ENCODE assay signal across 23 cellular contexts in the genomic region with DNA sequence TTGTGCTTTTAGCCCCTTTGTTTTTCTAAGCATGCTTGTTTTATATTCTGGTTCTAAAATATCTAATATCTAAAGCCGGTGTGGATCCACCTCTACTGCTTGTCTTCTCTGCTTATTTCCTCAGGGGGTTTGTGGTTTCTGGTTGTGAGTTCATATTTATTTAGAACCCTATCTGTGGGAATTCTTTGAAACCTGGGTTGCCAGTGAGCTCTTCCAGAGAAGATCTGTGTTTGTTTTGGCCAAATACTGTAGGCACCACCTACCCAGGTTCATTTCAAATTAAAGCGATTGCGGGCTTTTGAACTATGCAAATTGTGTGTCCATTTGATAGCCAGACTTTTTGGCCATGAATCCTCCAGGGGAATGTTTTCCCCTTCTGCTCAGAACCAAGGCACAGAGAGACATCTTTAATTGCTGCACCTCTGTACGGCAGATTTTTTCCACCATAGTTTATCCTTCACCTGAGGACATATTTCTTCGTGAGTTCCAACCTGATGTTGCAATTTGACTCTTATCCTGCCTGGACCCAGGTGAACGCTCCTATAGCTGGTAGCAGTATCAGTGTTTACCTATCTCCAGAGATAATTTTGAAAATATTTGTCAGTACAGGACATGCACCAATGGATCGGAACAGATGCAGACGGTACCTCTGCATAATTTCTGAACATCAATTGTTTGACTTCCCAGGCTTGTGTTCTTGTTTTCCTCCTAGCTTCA. TPM values are rescaled to one million over a fixed set of nuclear protein-coding genes. Genes with fewer than 3 reads are reported as not detected.
A peak's percentile ranks its signal among the peaks of the same experiment; 100 is the strongest.
DNase-seq lines count a peak whose midpoint lies in the region; ATAC-seq and TF ChIP-seq lines count a peak whose summit lies in the region.
"Had no signal": no experiment of that assay in that cellular context is flagged by ENCODE, and none has a peak within 500 bp of the region (broad histone marks: within the 10 kb centered on the region; RNA-seq: fewer than 3 reads in every experiment).

No MANE protein-coding gene starts in this region.

- peaks cover 0 to 6% (median 0%) of the 10 kb centered on the region in 11 experiments; a peak in 3 of 22 replicates for H3K9me3 ChIP-seq in BLaER1 treated with 17β-estradiol and CSF1 and Interleukin-3, amounts not matched to agents 10 nM and 100 nM (replicated peaks in 1 of 11)
- H3K9me3 ChIP-seq in liver (ENCODE audit: control insufficient read depth in 4 of 4, low read length in 3 of 4) = no peaks in the 10 kb centered on the region
- H3K9me3 ChIP-seq: A549, SJSA1 had no signal

- no peaks in the 10 kb centered on the region; the same call in 2 of the 3 replicates for H3K9me3 Mint-ChIP-seq in GM23338

- POLR2A ChIA-PET in RWPE1 (lab: Yijun Ruan, JAX; ENCODE audit: low non-redundant PET) = no interaction called here

- CTCF ChIA-PET in RWPE1 (lab: Yijun Ruan, JAX) = no interaction called here

- H3K27ac ChIP-seq in 22Rv1 = peak overlapping the region; percentile 47
- no peak overlapping the region for H3K27ac ChIP-seq in BLaER1 treated with 17β-estradiol and CSF1 and Interleukin-3, amounts not matched to agents 10 nM and 100 nM
- peak overlapping the region; percentile 53 for H3K27ac ChIP-seq in RWPE1
- peak overlapping the region; percentile 32 to 52 for H3K27ac ChIP-seq in liver (ENCODE audit: low read depth in 1 of 2, low read length in 2 of 2)
- H3K27ac ChIP-seq in GM23338 (ENCODE audit: low read depth) = no peak overlapping the region
- H3K27ac ChIP-seq: A549, SJSA1 had no signal

- TF ChIP-seq CTCF in 22Rv1 (IDR thresholded peaks at IDR 0.05) (no peak), RWPE1 (conservative IDR thresholded peaks at IDR 0.05; ENCODE audit: low read depth) (no peak), liver (IDR thresholded peaks at IDR 0.05; ENCODE audit: low read depth, low read length, missing input control) (no peak), GM23338 (conservative IDR thresholded peaks at IDR 0.05; ENCODE audit: low read depth in 2 of 2) (no peak)

- no peaks in the 10 kb centered on the region for H3K27me3 ChIP-seq in BLaER1 treated with 17β-estradiol and CSF1 and Interleukin-3, amounts not matched to agents 10 nM and 100 nM
- H3K27me3 ChIP-seq in liver (ENCODE audit: control insufficient read depth in 4 of 4, insufficient read depth in 4 of 4, low read length in 3 of 4) (no peaks in the 10 kb centered on the region), GM23338 (ENCODE audit: insufficient read depth) (no peaks in the 10 kb centered on the region)
- H3K27me3 ChIP-seq: SJSA1 had no signal

- peaks cover 17 to 25% (median 24%) of the 10 kb centered on the region in 11 experiments; a peak in 20 of 22 replicates for H4K20me1 ChIP-seq in BLaER1 treated with 17β-estradiol and CSF1 and Interleukin-3, amounts not matched to agents 10 nM and 100 nM
- H4K20me1 ChIP-seq in GM23338 (replicated peaks; ENCODE audit: insufficient read depth) = peaks cover 10% of the 10 kb centered on the region

- peaks cover 5% of the 10 kb centered on the region; the same call in 1 of the 2 replicates for H3K9me2 ChIP-seq in GM23338 (ENCODE audit: insufficient read depth)

- H3K27ac Mint-ChIP-seq in GM23338 = no peak overlapping the region
- H3K27ac Mint-ChIP-seq: T-cell had no signal

- no peak for ATAC-seq in GM23338
- ATAC-seq: A549, T-cell had no signal

- H2AFZ ChIP-seq in GM23338 = no peak overlapping the region; the same call in 1 of the 2 replicates

- H3K4me1 Mint-ChIP-seq in GM23338 = peaks cover 13% of the 10 kb centered on the region

- H3K36me3 ChIP-seq in BLaER1 treated with 17β-estradiol and CSF1 and Interleukin-3, amounts not matched to agents 10 nM and 100 nM = peaks cover 0 to 4% (median 0%) of the 10 kb centered on the region in 11 experiments; a peak in 2 of 22 replicates
- H3K36me3 ChIP-seq in liver (ENCODE audit: control insufficient read depth in 4 of 4, insufficient read depth in 3 of 4, low read depth in 1 of 4, low read length in 3 of 4) (no peaks in the 10 kb centered on the region), GM23338 (ENCODE audit: insufficient read depth) (no peaks in the 10 kb centered on the region)

- DNase-seq in RWPE1 (ENCODE audit: low spot score) (no peak), GM23338 (ENCODE audit: low spot score) (no peak), ureter (ENCODE audit: low spot score) (no peak), NOMO-1 treated with DMSO at 0.1 percent for 48 hours (lab: John Stamatoyannopoulos, UW; ENCODE audit: unreplicated experiment) (no peak), dermis blood vessel endothelial cell (no peak)
- DNase-seq: AML-193, DMS153, DND-41, NCI-H1092 treated with DMSO at 0.1 percent for 48 hours, NCI-H1436, NCI-H187, NCI-H2081 treated with DMSO at 0.1 percent for 48 hours, NCI-H2171 treated with DMSO at 0.1 percent for 48 hours, NCI-H446, NCI-H69, Right ventricle myocardium superior, T-cell had no signal

- TF ChIP-seq RAD21 in liver (IDR thresholded peaks at IDR 0.05) = no peak

- H3K27me3 Mint-ChIP-seq in GM23338 (ENCODE audit: insufficient read depth, low read depth, poor library complexity) = peaks cover 12% of the 10 kb centered on the region
- H3K27me3 Mint-ChIP-seq: IgD-negative memory B cell, T-cell had no signal

- no peak overlapping the region for H3K9ac ChIP-seq in BLaER1 treated with 17β-estradiol and CSF1 and Interleukin-3, amounts not matched to agents 10 nM and 100 nM
- no peak overlapping the region for H3K9ac ChIP-seq in liver (ENCODE audit: low read depth in 1 of 2, low read length in 2 of 2)

- H3F3A ChIP-seq in GM23338 (replicated peaks; ENCODE audit: low read depth) = no peaks in the 10 kb centered on the region

- H3K4me3 Mint-ChIP-seq in GM23338 = no peak overlapping the region

- H3K79me2 ChIP-seq in GM23338 (replicated peaks; ENCODE audit: insufficient read depth) = peaks cover 22% of the 10 kb centered on the region

- H3K36me3 Mint-ChIP-seq in GM23338 (ENCODE audit: low read depth) = no peaks in the 10 kb centered on the region; the same call in 2 of the 3 replicates
- H3K36me3 Mint-ChIP-seq: IgD-negative memory B cell had no signal

- peak overlapping the region in 8 of 11 experiments; percentile 8 to 95 (median 47); a peak in 14 of 22 replicates for H3K4me2 ChIP-seq in BLaER1 treated with 17β-estradiol and CSF1 and Interleukin-3, amounts not matched to agents 10 nM and 100 nM
- H3K4me2 ChIP-seq in GM23338 = no peak overlapping the region
- H3K4me2 ChIP-seq: A549 had no signal

- whole genome bisulfite sequencing in liver = 34% methylated on average over 8 of the region's 8 CpGs

- no peak overlapping the region for H3K4me3 ChIP-seq in BLaER1 treated with 17β-estradiol and CSF1 and Interleukin-3, amounts not matched to agents 10 nM and 100 nM
- H3K4me3 ChIP-seq in liver (ENCODE audit: low read depth in 1 of 3, low read length in 3 of 3) (peak overlapping the region in 1 of 3 donors; percentile 19), GM23338 (no peak overlapping the region)
- H3K4me3 ChIP-seq: A549, SJSA1 had no signal

- H3K4me1 ChIP-seq in BLaER1 treated with 17β-estradiol and CSF1 and Interleukin-3, amounts not matched to agents 10 nM and 100 nM = peaks cover 16 to 50% (median 39%) of the 10 kb centered on the region in 10 experiments
- peaks cover 1 to 37% (median 28%) of the 10 kb centered on the region in 4 donors for H3K4me1 ChIP-seq in liver (ENCODE audit: control insufficient read depth in 4 of 4, insufficient read depth in 4 of 4, low read length in 3 of 4)
- peaks cover 9% of the 10 kb centered on the region; the same call in 1 of the 2 replicates for H3K4me1 ChIP-seq in GM23338 (ENCODE audit: insufficient read depth)

TF ChIP-seq in liver, 16 proteins besides CTCF, POLR2A, EP300 and RAD21 (continues in another document):
- no peak for TF ChIP-seq EGR1 (IDR thresholded peaks at IDR 0.05; ENCODE audit: low read depth in 2 of 2)
- TF ChIP-seq, protein P1, sequence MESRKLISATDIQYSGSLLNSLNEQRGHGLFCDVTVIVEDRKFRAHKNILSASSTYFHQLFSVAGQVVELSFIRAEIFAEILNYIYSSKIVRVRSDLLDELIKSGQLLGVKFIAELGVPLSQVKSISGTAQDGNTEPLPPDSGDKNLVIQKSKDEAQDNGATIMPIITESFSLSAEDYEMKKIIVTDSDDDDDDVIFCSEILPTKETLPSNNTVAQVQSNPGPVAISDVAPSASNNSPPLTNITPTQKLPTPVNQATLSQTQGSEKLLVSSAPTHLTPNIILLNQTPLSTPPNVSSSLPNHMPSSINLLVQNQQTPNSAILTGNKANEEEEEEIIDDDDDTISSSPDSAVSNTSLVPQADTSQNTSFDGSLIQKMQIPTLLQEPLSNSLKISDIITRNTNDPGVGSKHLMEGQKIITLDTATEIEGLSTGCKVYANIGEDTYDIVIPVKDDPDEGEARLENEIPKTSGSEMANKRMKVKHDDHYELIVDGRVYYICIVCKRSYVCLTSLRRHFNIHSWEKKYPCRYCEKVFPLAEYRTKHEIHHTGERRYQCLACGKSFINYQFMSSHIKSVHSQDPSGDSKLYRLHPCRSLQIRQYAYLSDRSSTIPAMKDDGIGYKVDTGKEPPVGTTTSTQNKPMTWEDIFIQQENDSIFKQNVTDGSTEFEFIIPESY (IDR thresholded peaks at IDR 0.05) = no peak

TF ChIP-seq in GM23338, 12 proteins besides CTCF, POLR2A, EP300 and RAD21 (continues in another document):
- TF ChIP-seq NANOG (IDR thresholded peaks at IDR 0.05; ENCODE audit: borderline replicate concordance) (no peak), EZH2 (IDR thresholded peaks at IDR 0.05; ENCODE audit: low read depth, unreplicated experiment) (no peak), ZNF114 (CRISPR knock-in tag; IDR thresholded peaks at IDR 0.05) (no peak), JUNB (IDR thresholded peaks at IDR 0.05; ENCODE audit: unreplicated experiment) (no peak), POLR2AphosphoS5 (IDR thresholded peaks at IDR 0.05; ENCODE audit: low read depth) (no peak)
- TF ChIP-seq, protein P2, sequence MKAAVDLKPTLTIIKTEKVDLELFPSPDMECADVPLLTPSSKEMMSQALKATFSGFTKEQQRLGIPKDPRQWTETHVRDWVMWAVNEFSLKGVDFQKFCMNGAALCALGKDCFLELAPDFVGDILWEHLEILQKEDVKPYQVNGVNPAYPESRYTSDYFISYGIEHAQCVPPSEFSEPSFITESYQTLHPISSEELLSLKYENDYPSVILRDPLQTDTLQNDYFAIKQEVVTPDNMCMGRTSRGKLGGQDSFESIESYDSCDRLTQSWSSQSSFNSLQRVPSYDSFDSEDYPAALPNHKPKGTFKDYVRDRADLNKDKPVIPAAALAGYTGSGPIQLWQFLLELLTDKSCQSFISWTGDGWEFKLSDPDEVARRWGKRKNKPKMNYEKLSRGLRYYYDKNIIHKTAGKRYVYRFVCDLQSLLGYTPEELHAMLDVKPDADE (IDR thresholded peaks at IDR 0.05) = no peak

RNA-seq across cellular contexts. Expression of a gene that starts 2.3 kb away (rescaled TPM):
- 1 to 10 TPM; 6.3 to 7.1 TPM for total RNA-seq in liver
- polyA plus RNA-seq in liver = 1 to 10 TPM; 2.6 to 3.6 TPM
- total RNA-seq in GM23338 (2014; rRNA removed; shearing (Covaris generic)) = 11.8 and 12.7 TPM in 2 replicates
- polyA plus RNA-seq in GM23338 (2016; fragmentation: Nextera tagmentation; extraction: Ambion mirVana) = 8.8 and 9.7 TPM in 2 replicates
- 22.0 TPM for total RNA-seq in ureter
- 7.7 and 8.2 TPM in 2 replicates for total RNA-seq in dermis blood vessel endothelial cell

RNA-seq across cellular contexts. Expression of a gene that starts 57.9 kb away (rescaled TPM):
- 1 to 10 TPM; 5.6 to 9.5 TPM for total RNA-seq in liver
- 1 to 10 TPM; 1.1 to 1.2 TPM for polyA plus RNA-seq in liver
- 21.9 and 23.7 TPM in 2 replicates for total RNA-seq in GM23338 (2014; rRNA removed; shearing (Covaris generic))
- polyA plus RNA-seq in GM23338 (2016; fragmentation: Nextera tagmentation; extraction: Ambion mirVana) = 5.5 and 6.4 TPM in 2 replicates
- 10.1 TPM for total RNA-seq in ureter
- total RNA-seq in dermis blood vessel endothelial cell = 10.5 and 11.6 TPM in 2 replicates

Comparison
In these comparisons a context has a peak if more than half of its experiments do, and no peak if none do; other contexts are left out.
1. H3K27ac ChIP-seq: peak in 22Rv1 (single experiment), RWPE1 (single experiment) and liver (2 of 2); none in BLaER1 treated with 17β-estradiol and CSF1 and Interleukin-3, amounts not matched to agents 10 nM and 100 nM (0 of 11) and GM23338 (single experiment).